1 cellular context compared by ENCODE assay signal in genomic region chr16:81444448-81445121, GRCh38.
A peak's percentile ranks its signal among the peaks of the same experiment; 100 is the strongest.
TF ChIP-seq lines count a peak whose summit lies in the region.

CMIP (plus strand) TSS chr16:81444808.

TF ChIP-seq in H1, 55 proteins besides CTCF, POLR2A, EP300 and RAD21:
- TF ChIP-seq BACH1 (IDR thresholded peaks at IDR 0.05; ENCODE audit: low read length) = no peak
- TF ChIP-seq ATF2 (IDR thresholded peaks at IDR 0.05; ENCODE audit: low read length) = no peak
- peak; percentile 79 for TF ChIP-seq USF2 (IDR thresholded peaks at IDR 0.05; ENCODE audit: low read length)
- TF ChIP-seq TBP (IDR thresholded peaks at IDR 0.05; ENCODE audit: low read depth, low read length) = 0 out of 2 replicates have a peak, but pooled peaks have one; percentile 37
- TF ChIP-seq SP1 (IDR thresholded peaks at IDR 0.05; ENCODE audit: low read depth, low read length) = no peak
- TF ChIP-seq, protein P1, sequence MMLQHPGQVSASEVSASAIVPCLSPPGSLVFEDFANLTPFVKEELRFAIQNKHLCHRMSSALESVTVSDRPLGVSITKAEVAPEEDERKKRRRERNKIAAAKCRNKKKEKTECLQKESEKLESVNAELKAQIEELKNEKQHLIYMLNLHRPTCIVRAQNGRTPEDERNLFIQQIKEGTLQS (IDR thresholded peaks at IDR 0.05; ENCODE audit: insufficient read depth, low read depth, low read length) = peak; percentile 44; the same call in 1 of the 2 replicates
- TF ChIP-seq PHF8 (conservative IDR thresholded peaks at IDR 0.05; ENCODE audit: low read depth, low read length) = no peak; the same call in 1 of the 2 replicates
- no peak for TF ChIP-seq GABPA (IDR thresholded peaks at IDR 0.05; ENCODE audit: borderline replicate concordance, insufficient read depth, low read length)
- TF ChIP-seq POLR2AphosphoS5 (IDR thresholded peaks at IDR 0.05; ENCODE audit: low read depth, low read length) = no peak
- TF ChIP-seq MAX (IDR thresholded peaks at IDR 0.05) = no peak
- TF ChIP-seq TAF1 (IDR thresholded peaks at IDR 0.05; ENCODE audit: low read depth, low read length) = peak; percentile 87
- TF ChIP-seq ASH2L (IDR thresholded peaks at IDR 0.05; ENCODE audit: low read length) = no peak
- no peak for TF ChIP-seq KDM4A (IDR thresholded peaks at IDR 0.05; ENCODE audit: low read depth, low read length, severe bottlenecking)
- TF ChIP-seq SUZ12 (IDR thresholded peaks at IDR 0.05; ENCODE audit: low read length) = no peak
- TF ChIP-seq CREB1 (IDR thresholded peaks at IDR 0.05) = peak; percentile 61
- no peak for TF ChIP-seq EGR1 (IDR thresholded peaks at IDR 0.05; ENCODE audit: borderline replicate concordance, low read depth, low read length)
- TF ChIP-seq HDAC2 (IDR thresholded peaks at IDR 0.05; ENCODE audit: borderline replicate concordance in 1 of 2, low read depth in 2 of 2, low read length in 2 of 2) = no peak
- no peak for TF ChIP-seq CBX5 (IDR thresholded peaks at IDR 0.05; ENCODE audit: low read depth, low read length)
- TF ChIP-seq RFX5 (IDR thresholded peaks at IDR 0.05; ENCODE audit: borderline replicate concordance, low read depth, low read length) = no peak
- TF ChIP-seq TAF7 (optimal IDR thresholded peaks at IDR 0.05; ENCODE audit: borderline replicate concordance, low read depth, low read length) = peak; percentile 21
- no peak for TF ChIP-seq CHD1 (IDR thresholded peaks at IDR 0.05; ENCODE audit: low read depth, low read length)
- no peak for TF ChIP-seq SIX5 (IDR thresholded peaks at IDR 0.05; ENCODE audit: low read depth, low read length)
- TF ChIP-seq TEAD4 (IDR thresholded peaks at IDR 0.05; ENCODE audit: low read depth, low read length) = peak; percentile 38; the same call in 1 of the 2 replicates
- no peak for TF ChIP-seq CEBPB (IDR thresholded peaks at IDR 0.05; ENCODE audit: low read depth, low read length)
